ENCODE assay signal across 16 cellular contexts in the genomic region with DNA sequence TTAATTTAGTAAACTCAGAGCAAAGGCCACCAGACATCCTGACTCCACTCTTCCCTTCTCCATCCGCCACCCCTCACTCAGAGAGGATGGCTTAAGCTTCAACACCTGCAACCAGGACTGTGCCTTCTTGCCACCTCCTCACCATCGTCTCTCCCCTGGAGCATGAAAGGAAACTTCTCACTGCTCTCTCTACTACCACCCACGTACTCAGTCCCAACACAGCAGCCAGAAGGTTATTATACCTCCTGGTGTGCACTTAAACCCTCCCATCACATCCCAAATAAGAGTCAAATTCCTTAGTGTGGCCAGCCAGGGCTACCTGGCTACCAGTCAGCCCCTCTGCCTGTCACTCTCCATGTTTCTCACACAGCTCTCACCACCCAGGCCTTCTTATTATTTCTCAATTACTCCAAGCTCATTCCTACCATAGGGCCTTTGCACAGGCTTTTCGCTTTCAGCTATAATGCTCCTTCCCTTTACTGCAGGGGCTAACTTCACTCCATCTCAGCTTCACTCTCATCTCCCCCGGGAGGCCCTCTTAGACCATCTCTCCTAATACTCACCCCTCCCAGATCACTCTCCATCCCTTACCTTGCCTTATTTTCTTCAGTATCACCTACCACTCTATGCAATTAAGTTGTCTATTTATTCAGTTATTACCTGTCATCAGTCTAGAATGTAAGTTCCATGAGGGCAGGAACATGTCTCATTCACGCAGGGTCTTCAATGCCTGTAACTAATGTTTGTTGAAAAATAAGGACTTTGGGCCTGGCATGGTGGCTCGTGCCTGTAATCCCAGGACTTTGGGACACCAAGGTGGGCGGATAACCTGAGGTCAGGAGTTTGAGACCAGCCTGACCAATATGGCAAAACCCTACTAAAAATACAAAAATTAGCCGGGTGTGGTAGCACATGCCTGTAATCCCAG.
DNase-seq lines count a peak whose midpoint lies in the region; ATAC-seq, FAIRE-seq and TF ChIP-seq lines count a peak whose summit lies in the region.
"Had no signal": no experiment of that assay in that cellular context is flagged by ENCODE, and none has a peak within 500 bp of the region (broad histone marks: within the 10 kb centered on the region; RNA-seq: fewer than 3 reads in every experiment).

No MANE protein-coding gene starts in this region.

- peaks cover 7% of the 10 kb centered on the region for H3K36me3 Mint-ChIP-seq in activated CD4-positive, alpha-beta T cell treated with anti-CD3 and anti-CD28 coated beads, Interleukin-2, amount 10 ng/mL, durations not matched to agents 7 days and 5 days (ENCODE audit: low read depth)
- H3K36me3 Mint-ChIP-seq in dendritic cell treated with granulocyte-macrophage colony-stimulating factor and Interleukin-4, amounts not matched to agents 40 ng/mL and 50 ng/mL, for 4 days (ENCODE audit: low read depth) = no peaks in the 10 kb centered on the region
- H3K36me3 Mint-ChIP-seq in stimulated activated memory B cell treated with anti-CD40 and anti-IgM and Interleukin-4, amounts not matched to agents 10 μg/mL and 1 μg/mL and 100 μg/mL, for 72 hours = no peaks in the 10 kb centered on the region
- H3K36me3 Mint-ChIP-seq: WTC11 had no signal

- CTCF ChIA-PET in activated CD4-positive, alpha-beta T cell treated with anti-CD3 and anti-CD28 coated beads, Interleukin-2, amount 10 ng/mL, durations not matched to agents 7 days and 5 days (lab: Charles Lee) = interaction anchor here (0.6 to 3.1 kb wide), 7 partner anchors 11 to 300 kb away, joined by 3 to 14 read pairs (median 4); no protein-coding TSS in a partner anchor

- TF ChIP-seq CTCF in kidney (IDR thresholded peaks at IDR 0.05; ENCODE audit: borderline replicate concordance, extremely low read depth, insufficient read depth) = no peak

- peaks cover 8% of the 10 kb centered on the region for H3K9me3 Mint-ChIP-seq in activated CD4-positive, alpha-beta T cell treated with anti-CD3 and anti-CD28 coated beads, Interleukin-2, amount 10 ng/mL, durations not matched to agents 7 days and 5 days
- no peaks in the 10 kb centered on the region for H3K9me3 Mint-ChIP-seq in dendritic cell treated with granulocyte-macrophage colony-stimulating factor and Interleukin-4, amounts not matched to agents 40 ng/mL and 50 ng/mL, for 4 days
- peaks cover 5% of the 10 kb centered on the region for H3K9me3 Mint-ChIP-seq in stimulated activated memory B cell treated with anti-CD40 and anti-IgM and Interleukin-4, amounts not matched to agents 10 μg/mL and 1 μg/mL and 100 μg/mL, for 72 hours

- intact Hi-C loops in dendritic cell treated with granulocyte-macrophage colony-stimulating factor and Interleukin-4, amounts not matched to agents 40 ng/mL and 50 ng/mL, for 4 days (cut with micrococcal nuclease) = no loop called here
- intact Hi-C loops in kidney (cut with DNase I) = no loop called here

- H3K4me1 Mint-ChIP-seq in activated CD4-positive, alpha-beta T cell treated with anti-CD3 and anti-CD28 coated beads, Interleukin-2, amount 10 ng/mL, durations not matched to agents 7 days and 5 days = peaks cover 53% of the 10 kb centered on the region
- H3K4me1 Mint-ChIP-seq in dendritic cell treated with granulocyte-macrophage colony-stimulating factor and Interleukin-4, amounts not matched to agents 40 ng/mL and 50 ng/mL, for 4 days (ENCODE audit: low read depth) = peaks cover 59% of the 10 kb centered on the region
- H3K4me1 Mint-ChIP-seq in stimulated activated memory B cell treated with anti-CD40 and anti-IgM and Interleukin-4, amounts not matched to agents 10 μg/mL and 1 μg/mL and 100 μg/mL, for 72 hours = peaks cover 53% of the 10 kb centered on the region

- no peak overlapping the region for H3K27ac ChIP-seq in kidney (ENCODE audit: low read depth in 2 of 2, low read length in 2 of 2)
- H3K27ac ChIP-seq: hepatocyte, psoas muscle had no signal

- H3K27me3 Mint-ChIP-seq in activated CD4-positive, alpha-beta T cell treated with anti-CD3 and anti-CD28 coated beads, Interleukin-2, amount 10 ng/mL, durations not matched to agents 7 days and 5 days = no peaks in the 10 kb centered on the region
- no peaks in the 10 kb centered on the region for H3K27me3 Mint-ChIP-seq in dendritic cell treated with granulocyte-macrophage colony-stimulating factor and Interleukin-4, amounts not matched to agents 40 ng/mL and 50 ng/mL, for 4 days
- H3K27me3 Mint-ChIP-seq in stimulated activated memory B cell treated with anti-CD40 and anti-IgM and Interleukin-4, amounts not matched to agents 10 μg/mL and 1 μg/mL and 100 μg/mL, for 72 hours = no peaks in the 10 kb centered on the region

- peaks cover 22 to 23% of the 10 kb centered on the region in 2 donors for H3K4me1 ChIP-seq in kidney (ENCODE audit: control insufficient read depth in 1 of 2, insufficient read depth in 1 of 2, low read depth in 1 of 2, low read length in 2 of 2)

- POLR2A ChIA-PET in activated CD4-positive, alpha-beta T cell treated with anti-CD3 and anti-CD28 coated beads, Interleukin-2, amount 10 ng/mL, durations not matched to agents 7 days and 5 days (lab: Charles Lee) = interaction anchor here (0.6 kb wide), 1 partner anchor 25 kb away, joined by 4 read pairs; no protein-coding TSS in a partner anchor

- no peak overlapping the region for H3K9ac ChIP-seq in kidney (ENCODE audit: low read length in 2 of 2)

- no peak for FAIRE-seq in kidney (lab: Jason Lieb, UNC)
- FAIRE-seq: G401.6, RCC 7860 had no signal

- H3K9me3 ChIP-seq in kidney (ENCODE audit: control insufficient read depth in 1 of 2, low read length in 2 of 2) = no peaks in the 10 kb centered on the region
- H3K9me3 ChIP-seq: psoas muscle had no signal

- no peak overlapping the region for H3K4me3 Mint-ChIP-seq in activated CD4-positive, alpha-beta T cell treated with anti-CD3 and anti-CD28 coated beads, Interleukin-2, amount 10 ng/mL, durations not matched to agents 7 days and 5 days
- H3K4me3 Mint-ChIP-seq in dendritic cell treated with granulocyte-macrophage colony-stimulating factor and Interleukin-4, amounts not matched to agents 40 ng/mL and 50 ng/mL, for 4 days = no peak overlapping the region
- H3K4me3 Mint-ChIP-seq in stimulated activated memory B cell treated with anti-CD40 and anti-IgM and Interleukin-4, amounts not matched to agents 10 μg/mL and 1 μg/mL and 100 μg/mL, for 72 hours = peak overlapping the region; percentile 15
- H3K4me3 Mint-ChIP-seq: WTC11 had no signal

- H3K36me3 ChIP-seq in kidney (ENCODE audit: control insufficient read depth in 1 of 2, insufficient read depth in 2 of 2, low read length in 2 of 2) = no peaks in the 10 kb centered on the region

- H3K4me3 ChIP-seq in kidney (ENCODE audit: low read length in 2 of 2) = no peak overlapping the region
- H3K4me3 ChIP-seq: hepatocyte, psoas muscle had no signal

- peak; percentile 41 for ATAC-seq in HG03432 (IDR thresholded peaks at IDR 0.05; ENCODE audit: unreplicated experiment)
- ATAC-seq in stimulated activated memory B cell treated with anti-CD40 and anti-IgM and Interleukin-4, amounts not matched to agents 10 μg/mL and 1 μg/mL and 100 μg/mL, for 72 hours = peak; percentile 54
- ATAC-seq: left cardiac atrium, psoas muscle, WTC11 had no signal

- DNase-seq in activated CD4-positive, alpha-beta T cell treated with anti-CD3 and anti-CD28 coated beads, Interleukin-2, amount 10 ng/mL, durations not matched to agents 7 days and 5 days = no peak
- DNase-seq in activated CD4-positive, alpha-beta T cell treated with anti-CD3 and anti-CD28 coated beads for 4 hours = no peak
- DNase-seq in GM19240 (ENCODE audit: insufficient read length, low spot score) = no peak
- no peak for DNase-seq in SK-N-DZ (ENCODE audit: low spot score)
- DNase-seq in kidney = no peak
- DNase-seq: activated T-cell treated with anti-CD3 and anti-CD28 coated beads for 4 hours, left cardiac atrium, NCI-H1436 treated with DMSO at 0.1 percent for 48 hours, psoas muscle had no signal

- H3K27ac Mint-ChIP-seq in activated CD4-positive, alpha-beta T cell treated with anti-CD3 and anti-CD28 coated beads, Interleukin-2, amount 10 ng/mL, durations not matched to agents 7 days and 5 days = peak overlapping the region; percentile 14
- peak overlapping the region; percentile 10 for H3K27ac Mint-ChIP-seq in dendritic cell treated with granulocyte-macrophage colony-stimulating factor and Interleukin-4, amounts not matched to agents 40 ng/mL and 50 ng/mL, for 4 days
- H3K27ac Mint-ChIP-seq in stimulated activated memory B cell treated with anti-CD40 and anti-IgM and Interleukin-4, amounts not matched to agents 10 μg/mL and 1 μg/mL and 100 μg/mL, for 72 hours = peak overlapping the region; percentile 89
- H3K27ac Mint-ChIP-seq: WTC11 had no signal

Comparison
In these comparisons a context has a peak if more than half of its experiments do, and no peak if none do; other contexts are left out.
1. H3K27ac Mint-ChIP-seq: peak in every context shown above with its lines; median percentile 89 in stimulated activated memory B cell treated with anti-CD40 and anti-IgM and Interleukin-4, amounts not matched to agents 10 μg/mL and 1 μg/mL and 100 μg/mL, for 72 hours; 14 in activated CD4-positive, alpha-beta T cell treated with anti-CD3 and anti-CD28 coated beads, Interleukin-2, amount 10 ng/mL, durations not matched to agents 7 days and 5 days; 10 in dendritic cell treated with granulocyte-macrophage colony-stimulating factor and Interleukin-4, amounts not matched to agents 40 ng/mL and 50 ng/mL, for 4 days.